32 cellular contexts compared by ENCODE assay signal in genomic region chr2:86679036-86679435, GRCh38. TPM values are rescaled to one million over a fixed set of nuclear protein-coding genes. Genes with fewer than 3 reads are reported as not detected.
DNase-seq lines count a peak whose midpoint lies in the region; ATAC-seq and TF ChIP-seq lines count a peak whose summit lies in the region.
"Had no signal": no experiment of that assay in that cellular context is flagged by ENCODE, and none has a peak within 500 bp of the region (broad histone marks: within the 10 kb centered on the region; RNA-seq: fewer than 3 reads in every experiment).

No MANE protein-coding gene starts in this region.

- POLR2A ChIA-PET in HEK293 (lab: Yijun Ruan, JAX), result no interaction called here
- POLR2A ChIA-PET in CD4-positive, alpha-beta T cell (lab: Charles Lee), result no interaction called here

- no peak overlapping the region for H3K27ac ChIP-seq in HEK293 (ENCODE audit: extremely low read depth, low read depth, low read length)
- H3K27ac ChIP-seq in CD4-positive, alpha-beta T cell (ENCODE audit: low read depth, low read length), result no peak overlapping the region
- H3K27ac ChIP-seq: 22Rv1; A549; BLaER1; BLaER1 treated with 17β-estradiol and CSF1 and Interleukin-3, amounts not matched to agents 10 nM and 100 nM; C4-2B had no signal

- no peaks in the 10 kb centered on the region for H3K9me3 ChIP-seq in HEK293 (ENCODE audit: control insufficient read depth, insufficient read depth, low read depth, low read length)
- H3K9me3 ChIP-seq in CD4-positive, alpha-beta T cell (ENCODE audit: control insufficient read depth, low read length), result no peaks in the 10 kb centered on the region
- H3K9me3 ChIP-seq: A549; BE2C; BLaER1; BLaER1 treated with 17β-estradiol and CSF1 and Interleukin-3, amounts not matched to agents 10 nM and 100 nM; Caco-2 had no signal

- DNase-seq in activated naive CD8-positive, alpha-beta T cell treated with anti-CD3 and anti-CD28 coated beads, Interleukin-2, amount 50 U/mL, for 24 hours, result no peak
- DNase-seq in activated naive CD8-positive, alpha-beta T cell treated with anti-CD3 and anti-CD28 coated beads for 36 hours, result no peak
- no peak for DNase-seq in stimulated activated naive CD8-positive, alpha-beta T cell treated with anti-CD3 and anti-CD28 coated beads, Interleukin-15, Interleukin-2, amounts not matched to agents 100 U/mL and 50 U/mL, for 24 hours
- no peak for DNase-seq in stimulated activated naive CD8-positive, alpha-beta T cell treated with anti-CD3 and anti-CD28 coated beads, Interleukin-15, amount 100 ng/mL, for 72 hours
- no peak for DNase-seq in CD4-positive, alpha-beta T cell
- DNase-seq: 8988T; ACHN; AML-193; BE2C; C1 segment of cervical spinal cord; Caco-2; Calu3; CD4-positive, alpha-beta memory T cell; CD4-positive, CD25-positive, alpha-beta regulatory T cell; CD8-positive, alpha-beta memory T cell; CD8-positive, alpha-beta T cell; COR-L47; DMS 273 treated with DMSO at 0.1 percent for 48 hours; DMS153; DMS53; DMS79; DMS79 treated with DMSO at 0.1 percent for 48 hours; DND-41; EL had no signal

- H3K4me3 Mint-ChIP-seq in activated naive CD8-positive, alpha-beta T cell treated with anti-CD3 and anti-CD28 coated beads, Interleukin-2, amount 50 U/mL, for 24 hours, result no peak overlapping the region
- H3K4me3 Mint-ChIP-seq in activated naive CD8-positive, alpha-beta T cell treated with anti-CD3 and anti-CD28 coated beads for 36 hours, result no peak overlapping the region
- H3K4me3 Mint-ChIP-seq in stimulated activated naive CD8-positive, alpha-beta T cell treated with anti-CD3 and anti-CD28 coated beads, Interleukin-15, amount 100 ng/mL, for 72 hours, result no peak overlapping the region
- no peak overlapping the region for H3K4me3 Mint-ChIP-seq in CD4-positive, alpha-beta T cell
- H3K4me3 Mint-ChIP-seq: B cell; CD14-positive monocyte; CD4-positive, alpha-beta memory T cell; CD4-positive, CD25-positive, alpha-beta regulatory T cell; CD8-positive, alpha-beta memory T cell; CD8-positive, alpha-beta T cell had no signal

- intact Hi-C loops in CD4-positive, alpha-beta T cell (cut with DNase I, micrococcal nuclease), result loop anchor here in 1 of 2 experiments (10.0 kb wide), 1 partner anchor 164 kb away; no protein-coding TSS in a partner anchor

- H3K27ac Mint-ChIP-seq in activated naive CD8-positive, alpha-beta T cell treated with anti-CD3 and anti-CD28 coated beads, Interleukin-2, amount 50 U/mL, for 24 hours, result no peak overlapping the region
- H3K27ac Mint-ChIP-seq in activated naive CD8-positive, alpha-beta T cell treated with anti-CD3 and anti-CD28 coated beads for 36 hours, result no peak overlapping the region
- no peak overlapping the region for H3K27ac Mint-ChIP-seq in stimulated activated naive CD8-positive, alpha-beta T cell treated with anti-CD3 and anti-CD28 coated beads, Interleukin-15, amount 100 ng/mL, for 72 hours
- no peak overlapping the region for H3K27ac Mint-ChIP-seq in CD4-positive, alpha-beta T cell
- H3K27ac Mint-ChIP-seq: B cell; CD14-positive monocyte; CD8-positive, alpha-beta T cell had no signal

- H3K4me3 ChIP-seq in HEK293 (ENCODE audit: low read depth, low read length), result no peak overlapping the region
- H3K4me3 ChIP-seq: A549; BLaER1; BLaER1 treated with 17β-estradiol and CSF1 and Interleukin-3, amounts not matched to agents 10 nM and 100 nM had no signal

- no peak for TF ChIP-seq CTCF in HEK293 (tag by site-specific recombination; IDR thresholded peaks at IDR 0.05)
- no peak for TF ChIP-seq CTCF in CD4-positive, alpha-beta T cell (IDR thresholded peaks at IDR 0.05)

- no peaks in the 10 kb centered on the region for H3K27me3 ChIP-seq in CD4-positive, alpha-beta T cell (ENCODE audit: control insufficient read depth, insufficient read depth, low read length)
- H3K27me3 ChIP-seq: BE2C; BLaER1; BLaER1 treated with 17β-estradiol and CSF1 and Interleukin-3, amounts not matched to agents 10 nM and 100 nM had no signal

- H3K9me3 Mint-ChIP-seq in activated naive CD8-positive, alpha-beta T cell treated with anti-CD3 and anti-CD28 coated beads, Interleukin-2, amount 50 U/mL, for 24 hours, result no peaks in the 10 kb centered on the region
- no peaks in the 10 kb centered on the region for H3K9me3 Mint-ChIP-seq in activated naive CD8-positive, alpha-beta T cell treated with anti-CD3 and anti-CD28 coated beads for 36 hours
- H3K9me3 Mint-ChIP-seq in stimulated activated naive CD8-positive, alpha-beta T cell treated with anti-CD3 and anti-CD28 coated beads, Interleukin-15, amount 100 ng/mL, for 72 hours, result no peaks in the 10 kb centered on the region
- H3K9me3 Mint-ChIP-seq in CD4-positive, alpha-beta T cell, result no peaks in the 10 kb centered on the region
- H3K9me3 Mint-ChIP-seq: CD4-positive, alpha-beta memory T cell; CD4-positive, CD25-positive, alpha-beta regulatory T cell; CD8-positive, alpha-beta memory T cell; CD8-positive, alpha-beta T cell had no signal

- H3K36me3 ChIP-seq in HEK293 (ENCODE audit: control insufficient read depth in 2 of 2, insufficient read depth in 1 of 2, low read length in 2 of 2), result no peaks in the 10 kb centered on the region
- H3K36me3 ChIP-seq: BE2C had no signal

- no peaks in the 10 kb centered on the region for H3K4me1 ChIP-seq in HEK293 (ENCODE audit: control insufficient read depth, insufficient read depth, low read length)
- H3K4me1 ChIP-seq: A549, BE2C, BLaER1, Caco-2 had no signal

- no peaks in the 10 kb centered on the region for H3K27me3 Mint-ChIP-seq in activated naive CD8-positive, alpha-beta T cell treated with anti-CD3 and anti-CD28 coated beads, Interleukin-2, amount 50 U/mL, for 24 hours
- H3K27me3 Mint-ChIP-seq in activated naive CD8-positive, alpha-beta T cell treated with anti-CD3 and anti-CD28 coated beads for 36 hours, result no peaks in the 10 kb centered on the region
- no peaks in the 10 kb centered on the region for H3K27me3 Mint-ChIP-seq in stimulated activated naive CD8-positive, alpha-beta T cell treated with anti-CD3 and anti-CD28 coated beads, Interleukin-15, amount 100 ng/mL, for 72 hours
- no peaks in the 10 kb centered on the region for H3K27me3 Mint-ChIP-seq in CD4-positive, alpha-beta T cell
- H3K27me3 Mint-ChIP-seq: B cell; CD4-positive, alpha-beta memory T cell; CD8-positive, alpha-beta memory T cell had no signal

- CTCF ChIA-PET in HEK293 (lab: Yijun Ruan, JAX), result interaction anchor here (0.6 kb wide), 1 partner anchor 19 kb away, joined by 4 read pairs; no protein-coding TSS in a partner anchor
- CTCF ChIA-PET in CD4-positive, alpha-beta T cell (lab: Charles Lee), result no interaction called here

- peak; percentile 54 for ATAC-seq in activated naive CD8-positive, alpha-beta T cell treated with anti-CD3 and anti-CD28 coated beads, Interleukin-2, amount 50 U/mL, for 24 hours
- ATAC-seq in stimulated activated naive CD8-positive, alpha-beta T cell treated with anti-CD3 and anti-CD28 coated beads, Interleukin-15, Interleukin-2, amounts not matched to agents 100 U/mL and 50 U/mL, for 24 hours, result peak; percentile 61
- no peak for ATAC-seq in stimulated activated naive CD8-positive, alpha-beta T cell treated with anti-CD3 and anti-CD28 coated beads, Interleukin-15, amount 100 ng/mL, for 72 hours
- ATAC-seq in CD4-positive, alpha-beta T cell (ENCODE audit: poor library complexity), result no peak
- ATAC-seq: A549; CD8-positive, alpha-beta T cell had no signal

- H3K36me3 Mint-ChIP-seq in activated naive CD8-positive, alpha-beta T cell treated with anti-CD3 and anti-CD28 coated beads, Interleukin-2, amount 50 U/mL, for 24 hours (ENCODE audit: low read depth), result no peaks in the 10 kb centered on the region
- H3K36me3 Mint-ChIP-seq in activated naive CD8-positive, alpha-beta T cell treated with anti-CD3 and anti-CD28 coated beads for 36 hours, result peaks cover 2% of the 10 kb centered on the region
- H3K36me3 Mint-ChIP-seq in CD4-positive, alpha-beta T cell (ENCODE audit: low read depth), result no peaks in the 10 kb centered on the region
- H3K36me3 Mint-ChIP-seq: CD14-positive monocyte; CD4-positive, alpha-beta memory T cell; CD4-positive, CD25-positive, alpha-beta regulatory T cell; CD8-positive, alpha-beta memory T cell; CD8-positive, alpha-beta T cell had no signal

- H3K4me1 Mint-ChIP-seq in activated naive CD8-positive, alpha-beta T cell treated with anti-CD3 and anti-CD28 coated beads, Interleukin-2, amount 50 U/mL, for 24 hours, result peaks cover 19% of the 10 kb centered on the region
- H3K4me1 Mint-ChIP-seq in activated naive CD8-positive, alpha-beta T cell treated with anti-CD3 and anti-CD28 coated beads for 36 hours, result peaks cover 4% of the 10 kb centered on the region
- H3K4me1 Mint-ChIP-seq in stimulated activated naive CD8-positive, alpha-beta T cell treated with anti-CD3 and anti-CD28 coated beads, Interleukin-15, amount 100 ng/mL, for 72 hours, result peaks cover 6% of the 10 kb centered on the region
- no peaks in the 10 kb centered on the region for H3K4me1 Mint-ChIP-seq in CD4-positive, alpha-beta T cell (ENCODE audit: low read depth)
- H3K4me1 Mint-ChIP-seq: B cell; CD14-positive monocyte; CD4-positive, alpha-beta memory T cell; CD8-positive, alpha-beta memory T cell had no signal

TF ChIP-seq in HEK293, 187 proteins besides CTCF, POLR2A, EP300 and RAD21 (continues in another document):
- no peak for TF ChIP-seq ZNF146 (tag by site-specific recombination; IDR thresholded peaks at IDR 0.05)

RNA-seq across cellular contexts. Expression of gene RMND5A, which starts 41.1 kb away (rescaled TPM):
- 10 to 100 TPM; 63.4 to 65.9 TPM for total RNA-seq in activated naive CD8-positive, alpha-beta T cell treated with anti-CD3 and anti-CD28 coated beads for 36 hours
- 10 to 100 TPM; 20.5 to 21.4 TPM for total RNA-seq in CD4-positive, alpha-beta T cell

RNA-seq across cellular contexts. Expression of gene RNF103, which starts 55.4 kb away (rescaled TPM):
- 10 to 100 TPM; 11.8 to 12.2 TPM for total RNA-seq in activated naive CD8-positive, alpha-beta T cell treated with anti-CD3 and anti-CD28 coated beads for 36 hours
- 100 to 1,000 TPM; 124 to 130 TPM for total RNA-seq in CD4-positive, alpha-beta T cell

Comparison
In these comparisons a context has a peak if more than half of its experiments do, and no peak if none do; other contexts are left out.
1. ATAC-seq: peak in activated naive CD8-positive, alpha-beta T cell treated with anti-CD3 and anti-CD28 coated beads, Interleukin-2, amount 50 U/mL, for 24 hours (single experiment) and stimulated activated naive CD8-positive, alpha-beta T cell treated with anti-CD3 and anti-CD28 coated beads, Interleukin-15, Interleukin-2, amounts not matched to agents 100 U/mL and 50 U/mL, for 24 hours (single experiment); none in stimulated activated naive CD8-positive, alpha-beta T cell treated with anti-CD3 and anti-CD28 coated beads, Interleukin-15, amount 100 ng/mL, for 72 hours (single experiment) and CD4-positive, alpha-beta T cell (single experiment).
2. RNA of gene RNF103, which starts 55.4 kb away (total RNA-seq): 124 to 130 TPM in CD4-positive, alpha-beta T cell; 11.8 to 12.2 TPM in activated naive CD8-positive, alpha-beta T cell treated with anti-CD3 and anti-CD28 coated beads for 36 hours; every median in the first group is over 4 times any median in the second.